In genomic region chr17:45592433-45592923, GRCh38 we compare ENCODE assay signal across 8 cellular contexts.
A peak's percentile ranks its signal among the peaks of the same experiment; 100 is the strongest.
DNase-seq lines count a peak whose midpoint lies in the region; ATAC-seq, FAIRE-seq and TF ChIP-seq lines count a peak whose summit lies in the region.
"Not testable (repeated sequence)": the region's sequence is repeated elsewhere in the genome, so short reads cannot be mapped to it uniquely, and the experiment has no call there.

No MANE protein-coding gene starts in this region.

- H3K27ac ChIP-seq in right lobe of liver, spleen, thyroid gland: not testable (repeated sequence)

- H3K4me1 Mint-ChIP-seq in T-helper 2 cell treated with Interferon-gamma antibody and Interleukin-4, amounts not matched to agents 5 μg/mL and 100 μg/mL, for 36 hours (ENCODE audit: low read depth): not testable (repeated sequence)

- not testable (repeated sequence) for H3K9me3 Mint-ChIP-seq in T-helper 2 cell treated with Interferon-gamma antibody and Interleukin-4, amounts not matched to agents 5 μg/mL and 100 μg/mL, for 36 hours

- H3K4me3 ChIP-seq in right lobe of liver; spleen; thyroid gland (replicated peaks in 1 of 3): not testable (repeated sequence)

- DNase-seq in GM03348 (ENCODE audit: low spot score): peak; percentile 72
- peak; percentile 72 for DNase-seq in HTR-8/SVneo (ENCODE audit: insufficient read length, low spot score)
- peak; percentile 67 for DNase-seq in T-helper 2 cell treated with Interferon-gamma antibody and Interleukin-4, amounts not matched to agents 5 μg/mL and 100 μg/mL, for 36 hours (ENCODE audit: low spot score)
- DNase-seq in activated gamma-delta T cell treated with anti-CD3 and anti-CD28 coated beads, Interleukin-2, amount 50 U/mL, for 16 hours (ENCODE audit: low read depth): peak; percentile 53
- peak; percentile 49 for DNase-seq in fibroblast of gingiva (ENCODE audit: low read depth)
- peak; percentile 74 to 79 (median 77) for DNase-seq in right lobe of liver
- DNase-seq in spleen: peak; percentile 95
- DNase-seq in thyroid gland: peak; percentile 68 to 77

- 5% methylated on average over 5 of the region's 6 CpGs for WGBS in right lobe of liver (ENCODE audit: insufficient coverage, low coverage, low lambda C conversion rate, missing lambda C conversion rate)
- WGBS in spleen, 5 donors: 13 to 16% (median 14%) methylated on average over 5 to 6 of the region's 6 CpGs
- WGBS in thyroid gland, 2 donors: 15 to 18% methylated on average over 5 of the region's 6 CpGs

- not testable (repeated sequence) for H3K27me3 ChIP-seq in right lobe of liver, thyroid gland
- H3K27me3 ChIP-seq in spleen (replicated peaks in 1 of 7): peaks cover 0 to 10% (median 0%) of the 10 kb centered on the region in 7 donors

- H3K4me1 ChIP-seq in right lobe of liver, spleen, thyroid gland: not testable (repeated sequence)

- H3K27me3 Mint-ChIP-seq in T-helper 2 cell treated with Interferon-gamma antibody and Interleukin-4, amounts not matched to agents 5 μg/mL and 100 μg/mL, for 36 hours (ENCODE audit: low read depth): peaks cover 19% of the 10 kb centered on the region

- intact Hi-C loops in right lobe of liver (cut with DNase I); spleen (cut with DNase I; ENCODE audit: low total_unique reads); thyroid gland (cut with DNase I): not testable (repeated sequence)

- not testable (repeated sequence) for FAIRE-seq in HTR-8/SVneo (lab: Jason Lieb, UNC)

- H3K4me3 Mint-ChIP-seq in T-helper 2 cell treated with Interferon-gamma antibody and Interleukin-4, amounts not matched to agents 5 μg/mL and 100 μg/mL, for 36 hours: not testable (repeated sequence)

- not testable (repeated sequence) for H3K9me3 ChIP-seq in right lobe of liver, spleen, thyroid gland

- H3K27ac Mint-ChIP-seq in T-helper 2 cell treated with Interferon-gamma antibody and Interleukin-4, amounts not matched to agents 5 μg/mL and 100 μg/mL, for 36 hours: not testable (repeated sequence)

- ATAC-seq in right lobe of liver: peak; percentile 90 to 94 (median 93)

- H3K36me3 Mint-ChIP-seq in T-helper 2 cell treated with Interferon-gamma antibody and Interleukin-4, amounts not matched to agents 5 μg/mL and 100 μg/mL, for 36 hours (ENCODE audit: low read depth): not testable (repeated sequence)

- H3K36me3 ChIP-seq in right lobe of liver, spleen, thyroid gland: not testable (repeated sequence)

- not testable (repeated sequence) for TF ChIP-seq POLR2A in right lobe of liver (IDR thresholded peaks at IDR 0.05); spleen (IDR thresholded peaks at IDR 0.05); thyroid gland (IDR thresholded peaks at IDR 0.05)

- peak; percentile 64 to 84 (median 71) for TF ChIP-seq CTCF in right lobe of liver (IDR thresholded peaks at IDR 0.05)
- peak; percentile 63 to 88 (median 76) for TF ChIP-seq CTCF in spleen (IDR thresholded peaks at IDR 0.05 in 8 of 11, conservative IDR thresholded peaks at IDR 0.05 in 3 of 11)
- peak; percentile 36 to 76 (median 64) for TF ChIP-seq CTCF in thyroid gland (IDR thresholded peaks at IDR 0.05)
